Comparison of ENCODE assay signal across 8 cellular contexts in the genomic region with DNA sequence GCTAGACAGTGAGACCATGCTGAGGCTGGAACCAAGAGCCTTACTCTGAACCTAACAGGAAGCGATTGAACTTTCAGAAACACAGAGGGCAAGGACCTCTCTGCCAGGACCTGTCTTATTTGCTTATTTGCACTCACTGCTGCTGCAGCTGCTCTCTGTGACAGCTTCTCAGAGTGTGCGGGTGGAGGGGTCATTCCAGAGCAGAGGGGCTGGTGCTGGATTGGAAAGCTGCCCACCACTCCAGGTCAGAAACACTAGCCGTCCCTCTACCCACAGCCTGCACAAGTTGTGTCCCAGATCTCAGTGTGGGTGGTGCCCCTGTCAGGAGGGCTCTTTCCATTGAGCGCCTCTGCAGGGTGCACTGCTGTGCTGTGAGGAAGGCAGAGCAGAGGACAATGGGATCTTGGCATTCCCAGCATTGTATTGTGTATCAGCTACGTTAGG.
DNase-seq lines count a peak whose midpoint lies in the region; ATAC-seq and TF ChIP-seq lines count a peak whose summit lies in the region.

No MANE protein-coding gene starts in this region.

- ATAC-seq in GM18499 (IDR thresholded peaks at IDR 0.05; ENCODE audit: insufficient read depth, unreplicated experiment), result peak; percentile 91
- ATAC-seq in GM21723 (IDR thresholded peaks at IDR 0.05; ENCODE audit: unreplicated experiment), result peak; percentile 91
- ATAC-seq in esophagus mucosa, result no peak

- TF ChIP-seq RAD21 in Ishikawa (IDR thresholded peaks at IDR 0.05; ENCODE audit: low read depth), result peak; percentile 27; the same call in 1 of the 2 replicates

- peak; percentile 34 for DNase-seq in inferior parietal cortex (ENCODE audit: extremely low spot score)
- no peak for DNase-seq in effector CD4-positive, alpha-beta T cell
- no peak for DNase-seq in SW480 (ENCODE audit: low spot score)
- no peak for DNase-seq in NCI-H446 treated with DMSO at 0.1 percent for 48 hours (lab: John Stamatoyannopoulos, UW)

- TF ChIP-seq EP300 in Ishikawa (IDR thresholded peaks at IDR 0.05; ENCODE audit: borderline replicate concordance), result no peak; the same call in 1 of the 2 replicates

TF ChIP-seq in Ishikawa, 13 proteins besides CTCF, POLR2A, EP300 and RAD21:
- TF ChIP-seq ZBTB7A (IDR thresholded peaks at IDR 0.05; ENCODE audit: low read depth) (peak; percentile 46; the same call in 1 of the 2 replicates), NFIC (IDR thresholded peaks at IDR 0.05) (peak; percentile 55; the same call in 1 of the 2 replicates), FOXM1 (IDR thresholded peaks at IDR 0.05; ENCODE audit: borderline replicate concordance, low read depth) (no peak), TEAD4 (IDR thresholded peaks at IDR 0.05) (peak; percentile 62), EGR1 (IDR thresholded peaks at IDR 0.05) (0 out of 2 replicates have a peak, but pooled peaks have one; percentile 19)
TF ChIP-seq in Ishikawa: peak in this region for 4.
